In the genomic region with DNA sequence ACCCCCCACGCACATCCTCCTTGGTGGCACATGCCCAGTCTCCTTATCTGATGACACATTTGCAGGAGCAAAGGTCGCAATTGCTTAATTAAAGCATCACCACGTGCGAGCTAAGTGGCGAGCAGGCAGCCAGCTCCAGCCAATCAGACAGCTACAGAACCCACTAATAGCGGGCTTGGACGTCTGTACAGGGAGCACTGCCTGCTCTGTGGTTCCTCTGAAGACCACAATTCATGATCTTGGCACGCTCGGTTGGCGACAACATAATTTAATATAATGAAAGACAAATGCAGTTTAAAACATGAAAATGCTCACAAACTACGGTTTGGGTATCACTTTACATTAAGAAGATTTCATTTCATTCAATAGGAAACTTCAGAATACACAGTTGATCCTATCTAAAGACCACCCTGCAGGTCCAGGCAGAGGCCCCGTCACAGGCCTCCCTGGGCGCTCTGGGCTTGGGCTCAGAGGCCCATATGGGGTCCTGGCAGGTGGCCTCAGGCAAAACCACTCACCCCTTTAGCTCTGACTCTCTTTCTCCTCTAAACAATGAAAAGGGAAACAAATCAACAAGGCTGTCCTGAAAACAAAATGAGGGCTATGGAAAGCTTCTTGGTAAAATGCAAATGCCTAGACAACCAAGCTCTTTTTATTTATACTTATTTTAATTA, we compare ENCODE assay signal across 9 cellular contexts. TPM values are rescaled to one million over a fixed set of nuclear protein-coding genes. Genes with fewer than 3 reads are reported as not detected.
DNase-seq lines count a peak whose midpoint lies in the region; ATAC-seq, FAIRE-seq and TF ChIP-seq lines count a peak whose summit lies in the region.
"Had no signal": no experiment of that assay in that cellular context is flagged by ENCODE, and none has a peak within 500 bp of the region (broad histone marks: within the 10 kb centered on the region; RNA-seq: fewer than 3 reads in every experiment).

No MANE protein-coding gene starts in this region.

- DNase-seq in GM03348 (ENCODE audit: low spot score) = peak; percentile 88
- peak; percentile 45 for DNase-seq in RCC 7860 (ENCODE audit: low spot score)
- DNase-seq in effector memory CD8-positive, alpha-beta T cell = no peak
- no peak for DNase-seq in osteocyte (ENCODE audit: extremely low spot score, unreplicated experiment)
- DNase-seq in stimulated activated CD4-positive, alpha-beta T cell treated with anti-CD3 and anti-CD28 coated beads, Interleukin-4, amount 100 ng/mL, for 1 hour = no peak
- DNase-seq in COLO829 (ENCODE audit: low spot score) = no peak
- DNase-seq: hippocampal formation had no signal

- H3K27me3 Mint-ChIP-seq in effector memory CD8-positive, alpha-beta T cell = no peaks in the 10 kb centered on the region
- no peaks in the 10 kb centered on the region for H3K27me3 Mint-ChIP-seq in osteocyte (ENCODE audit: unreplicated experiment)

- peak; percentile 58 for ATAC-seq in effector memory CD8-positive, alpha-beta T cell (replicated peaks)
- ATAC-seq in HG03025 (IDR thresholded peaks at IDR 0.05; ENCODE audit: low FRiP score, unreplicated experiment) (no peak), HG03565 (IDR thresholded peaks at IDR 0.05; ENCODE audit: unreplicated experiment) (no peak)

- FAIRE-seq in RCC 7860 (lab: Jason Lieb, UNC) = peak; percentile 40

- peaks cover 54 to 64% of the 10 kb centered on the region in 2 donors for H3K4me1 Mint-ChIP-seq in effector memory CD8-positive, alpha-beta T cell (ENCODE audit: low read depth in 2 of 2)
- peaks cover 65% of the 10 kb centered on the region for H3K4me1 Mint-ChIP-seq in osteocyte (ENCODE audit: unreplicated experiment)

- no peaks in the 10 kb centered on the region for H3K9me3 Mint-ChIP-seq in effector memory CD8-positive, alpha-beta T cell
- no peaks in the 10 kb centered on the region for H3K9me3 Mint-ChIP-seq in osteocyte (ENCODE audit: unreplicated experiment)

- peak overlapping the region in 1 of 2 donors; percentile 2 for H3K27ac Mint-ChIP-seq in effector memory CD8-positive, alpha-beta T cell
- peak overlapping the region; percentile 6 for H3K27ac Mint-ChIP-seq in osteocyte (ENCODE audit: unreplicated experiment)

- no peak for TF ChIP-seq CTCF in osteocyte (IDR thresholded peaks at IDR 0.05)

- H3K36me3 Mint-ChIP-seq in effector memory CD8-positive, alpha-beta T cell (ENCODE audit: insufficient read depth) = peaks cover 9% of the 10 kb centered on the region
- no peaks in the 10 kb centered on the region for H3K36me3 Mint-ChIP-seq in osteocyte (ENCODE audit: unreplicated experiment)

- peak overlapping the region in 1 of 2 donors; percentile 23 for H3K4me3 Mint-ChIP-seq in effector memory CD8-positive, alpha-beta T cell
- H3K4me3 Mint-ChIP-seq in osteocyte (ENCODE audit: unreplicated experiment) = no peak overlapping the region

RNA-seq across cellular contexts. Expression of a gene that starts 10.4 kb away (rescaled TPM):
- total RNA-seq in osteocyte = 51.0 and 51.7 TPM in 2 replicates

Comparison
In these comparisons a context has a peak if more than half of its experiments do, and no peak if none do; other contexts are left out.
1. DNase-seq: peak in GM03348 (single experiment) and RCC 7860 (single experiment); none in effector memory CD8-positive, alpha-beta T cell (0 of 3), osteocyte (single experiment), stimulated activated CD4-positive, alpha-beta T cell treated with anti-CD3 and anti-CD28 coated beads, Interleukin-4, amount 100 ng/mL, for 1 hour (single experiment) and COLO829 (single experiment).